1 cellular context compared by ENCODE assay signal in genomic region chr20:1130058-1130694, GRCh38.
TF ChIP-seq lines count a peak whose summit lies in the region.

No MANE protein-coding gene starts in this region.

TF ChIP-seq in K562, 482 proteins besides CTCF, POLR2A, EP300 and RAD21:
- no peak for TF ChIP-seq ZNF785 (CRISPR knock-in tag; IDR thresholded peaks at IDR 0.05)
- TF ChIP-seq RBBP5 (IDR thresholded peaks at IDR 0.05; ENCODE audit: borderline replicate concordance, insufficient read depth, low read length, poor library complexity, severe bottlenecking): no peak
- TF ChIP-seq FOXA1 (IDR thresholded peaks at IDR 0.05; ENCODE audit: borderline replicate concordance): no peak
- no peak for TF ChIP-seq BCL6 (CRISPR knock-in tag; IDR thresholded peaks at IDR 0.05)
- TF ChIP-seq ZNF551 (CRISPR knock-in tag; IDR thresholded peaks at IDR 0.05): no peak
- no peak for TF ChIP-seq ZEB2 (IDR thresholded peaks at IDR 0.05)
- peak; percentile 36; the same call in 1 of the 2 replicates for TF ChIP-seq CEBPB (tag; IDR thresholded peaks at IDR 0.05)
